In the genomic region with DNA sequence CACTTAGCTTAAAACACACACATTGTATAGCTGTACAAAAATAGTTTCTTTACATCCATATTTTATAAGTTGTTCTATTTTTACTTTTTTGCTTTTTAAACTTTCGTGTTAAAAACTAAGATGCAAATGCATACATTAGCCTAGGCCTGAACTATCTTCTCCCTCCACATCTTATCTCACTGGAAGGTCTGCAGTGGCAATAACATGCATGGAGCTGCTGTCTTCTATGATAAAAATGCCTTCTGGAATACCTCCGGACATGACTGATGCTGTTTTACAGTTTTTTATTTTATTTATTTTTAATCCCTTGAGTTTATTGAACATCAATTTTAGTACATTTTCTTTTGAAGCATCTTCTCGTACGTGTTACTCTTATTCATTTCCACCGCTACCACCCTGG, we compare ENCODE assay signal across 7 cellular contexts.
"Had no signal": no experiment of that assay in that cellular context is flagged by ENCODE, and none has a peak within 500 bp of the region (broad histone marks: within the 10 kb centered on the region; RNA-seq: fewer than 3 reads in every experiment).

No MANE protein-coding gene starts in this region.

- H2AFZ ChIP-seq: GM23338 had no signal

- H3K4me2 ChIP-seq: GM23338 had no signal

- ATAC-seq: GM23338, HepG2 had no signal

- H3K27ac ChIP-seq: HL-60 had no signal

- DNase-seq: H9, HCEC 1CT had no signal

- FAIRE-seq: H1, H54, HepG2 had no signal

- H3K4me3 ChIP-seq: GM23338 had no signal
